In genomic region chr2:65019675-65020195, GRCh38 we compare ENCODE assay signal across 3 cellular contexts.
TF ChIP-seq lines count a peak whose summit lies in the region.

No MANE protein-coding gene starts in this region.

TF ChIP-seq in SK-N-SH, 30 proteins besides CTCF, POLR2A, EP300 and RAD21:
- TF ChIP-seq RFX5 (IDR thresholded peaks at IDR 0.05; ENCODE audit: low read length) (no peak), GABPA (IDR thresholded peaks at IDR 0.05; ENCODE audit: low read depth) (no peak)
- TF ChIP-seq, protein P1, sequence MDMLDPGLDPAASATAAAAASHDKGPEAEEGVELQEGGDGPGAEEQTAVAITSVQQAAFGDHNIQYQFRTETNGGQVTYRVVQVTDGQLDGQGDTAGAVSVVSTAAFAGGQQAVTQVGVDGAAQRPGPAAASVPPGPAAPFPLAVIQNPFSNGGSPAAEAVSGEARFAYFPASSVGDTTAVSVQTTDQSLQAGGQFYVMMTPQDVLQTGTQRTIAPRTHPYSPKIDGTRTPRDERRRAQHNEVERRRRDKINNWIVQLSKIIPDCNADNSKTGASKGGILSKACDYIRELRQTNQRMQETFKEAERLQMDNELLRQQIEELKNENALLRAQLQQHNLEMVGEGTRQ (IDR thresholded peaks at IDR 0.05; ENCODE audit: borderline replicate concordance, low read depth, low read length) = no peak

TF ChIP-seq in SK-N-SH treated with all-trans-retinoic acid at 6 μM for 48 hours, 23 proteins besides CTCF, POLR2A, EP300 and RAD21:
- TF ChIP-seq ESRRG (CRISPR knock-in tag; IDR thresholded peaks at IDR 0.05) (no peak), TOX (CRISPR knock-in tag; IDR thresholded peaks at IDR 0.05; ENCODE audit: borderline replicate concordance) (no peak), GLIS3 (CRISPR knock-in tag; IDR thresholded peaks at IDR 0.05) (no peak), ZNF565 (CRISPR knock-in tag; conservative IDR thresholded peaks at IDR 0.05; ENCODE audit: low read depth) (no peak), ARNTL (CRISPR knock-in tag; IDR thresholded peaks at IDR 0.05; ENCODE audit: borderline replicate concordance, low read depth) (no peak), ISL1 (CRISPR knock-in tag; IDR thresholded peaks at IDR 0.05) (no peak), ZNF70 (CRISPR knock-in tag; IDR thresholded peaks at IDR 0.05) (no peak), BACH2 (CRISPR knock-in tag; IDR thresholded peaks at IDR 0.05; ENCODE audit: borderline replicate concordance) (no peak), ZC3H10 (CRISPR knock-in tag; IDR thresholded peaks at IDR 0.05) (no peak), ZFP3 (CRISPR knock-in tag; IDR thresholded peaks at IDR 0.05) (no peak), OSR1 (CRISPR knock-in tag; IDR thresholded peaks at IDR 0.05) (no peak), TCF4 (CRISPR knock-in tag; IDR thresholded peaks at IDR 0.05; ENCODE audit: borderline replicate concordance) (no peak), SNAI2 (CRISPR knock-in tag; IDR thresholded peaks at IDR 0.05) (no peak), ZNF8 (CRISPR knock-in tag; IDR thresholded peaks at IDR 0.05) (no peak), RARB (CRISPR knock-in tag; IDR thresholded peaks at IDR 0.05) (no peak), ZFP30 (CRISPR knock-in tag; IDR thresholded peaks at IDR 0.05) (no peak)
- TF ChIP-seq, protein P2, sequence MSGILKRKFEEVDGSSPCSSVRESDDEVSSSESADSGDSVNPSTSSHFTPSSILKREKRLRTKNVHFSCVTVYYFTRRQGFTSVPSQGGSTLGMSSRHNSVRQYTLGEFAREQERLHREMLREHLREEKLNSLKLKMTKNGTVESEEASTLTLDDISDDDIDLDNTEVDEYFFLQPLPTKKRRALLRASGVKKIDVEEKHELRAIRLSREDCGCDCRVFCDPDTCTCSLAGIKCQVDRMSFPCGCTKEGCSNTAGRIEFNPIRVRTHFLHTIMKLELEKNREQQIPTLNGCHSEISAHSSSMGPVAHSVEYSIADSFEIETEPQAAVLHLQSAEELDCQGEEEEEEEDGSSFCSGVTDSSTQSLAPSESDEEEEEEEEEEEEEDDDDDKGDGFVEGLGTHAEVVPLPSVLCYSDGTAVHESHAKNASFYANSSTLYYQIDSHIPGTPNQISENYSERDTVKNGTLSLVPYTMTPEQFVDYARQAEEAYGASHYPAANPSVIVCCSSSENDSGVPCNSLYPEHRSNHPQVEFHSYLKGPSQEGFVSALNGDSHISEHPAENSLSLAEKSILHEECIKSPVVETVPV (CRISPR knock-in tag; IDR thresholded peaks at IDR 0.05) = no peak
- TF ChIP-seq, protein P3, sequence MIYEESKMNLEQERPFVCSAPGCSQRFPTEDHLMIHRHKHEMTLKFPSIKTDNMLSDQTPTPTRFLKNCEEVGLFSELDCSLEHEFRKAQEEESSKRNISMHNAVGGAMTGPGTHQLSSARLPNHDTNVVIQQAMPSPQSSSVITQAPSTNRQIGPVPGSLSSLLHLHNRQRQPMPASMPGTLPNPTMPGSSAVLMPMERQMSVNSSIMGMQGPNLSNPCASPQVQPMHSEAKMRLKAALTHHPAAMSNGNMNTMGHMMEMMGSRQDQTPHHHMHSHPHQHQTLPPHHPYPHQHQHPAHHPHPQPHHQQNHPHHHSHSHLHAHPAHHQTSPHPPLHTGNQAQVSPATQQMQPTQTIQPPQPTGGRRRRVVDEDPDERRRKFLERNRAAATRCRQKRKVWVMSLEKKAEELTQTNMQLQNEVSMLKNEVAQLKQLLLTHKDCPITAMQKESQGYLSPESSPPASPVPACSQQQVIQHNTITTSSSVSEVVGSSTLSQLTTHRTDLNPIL (CRISPR knock-in tag; IDR thresholded peaks at IDR 0.05; ENCODE audit: low read depth) = no peak
- TF ChIP-seq, protein P4, sequence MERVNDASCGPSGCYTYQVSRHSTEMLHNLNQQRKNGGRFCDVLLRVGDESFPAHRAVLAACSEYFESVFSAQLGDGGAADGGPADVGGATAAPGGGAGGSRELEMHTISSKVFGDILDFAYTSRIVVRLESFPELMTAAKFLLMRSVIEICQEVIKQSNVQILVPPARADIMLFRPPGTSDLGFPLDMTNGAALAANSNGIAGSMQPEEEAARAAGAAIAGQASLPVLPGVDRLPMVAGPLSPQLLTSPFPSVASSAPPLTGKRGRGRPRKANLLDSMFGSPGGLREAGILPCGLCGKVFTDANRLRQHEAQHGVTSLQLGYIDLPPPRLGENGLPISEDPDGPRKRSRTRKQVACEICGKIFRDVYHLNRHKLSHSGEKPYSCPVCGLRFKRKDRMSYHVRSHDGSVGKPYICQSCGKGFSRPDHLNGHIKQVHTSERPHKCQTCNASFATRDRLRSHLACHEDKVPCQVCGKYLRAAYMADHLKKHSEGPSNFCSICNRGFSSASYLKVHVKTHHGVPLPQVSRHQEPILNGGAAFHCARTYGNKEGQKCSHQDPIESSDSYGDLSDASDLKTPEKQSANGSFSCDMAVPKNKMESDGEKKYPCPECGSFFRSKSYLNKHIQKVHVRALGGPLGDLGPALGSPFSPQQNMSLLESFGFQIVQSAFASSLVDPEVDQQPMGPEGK (CRISPR knock-in tag; IDR thresholded peaks at IDR 0.05; ENCODE audit: borderline replicate concordance) = no peak

TF ChIP-seq in GM12878, 131 proteins besides CTCF, POLR2A, EP300 and RAD21:
- TF ChIP-seq, protein P5, sequence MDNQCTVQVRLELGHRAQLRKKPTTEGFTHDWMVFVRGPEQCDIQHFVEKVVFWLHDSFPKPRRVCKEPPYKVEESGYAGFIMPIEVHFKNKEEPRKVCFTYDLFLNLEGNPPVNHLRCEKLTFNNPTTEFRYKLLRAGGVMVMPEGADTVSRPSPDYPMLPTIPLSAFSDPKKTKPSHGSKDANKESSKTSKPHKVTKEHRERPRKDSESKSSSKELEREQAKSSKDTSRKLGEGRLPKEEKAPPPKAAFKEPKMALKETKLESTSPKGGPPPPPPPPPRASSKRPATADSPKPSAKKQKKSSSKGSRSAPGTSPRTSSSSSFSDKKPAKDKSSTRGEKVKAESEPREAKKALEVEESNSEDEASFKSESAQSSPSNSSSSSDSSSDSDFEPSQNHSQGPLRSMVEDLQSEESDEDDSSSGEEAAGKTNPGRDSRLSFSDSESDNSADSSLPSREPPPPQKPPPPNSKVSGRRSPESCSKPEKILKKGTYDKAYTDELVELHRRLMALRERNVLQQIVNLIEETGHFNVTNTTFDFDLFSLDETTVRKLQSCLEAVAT (IDR thresholded peaks at IDR 0.05) = no peak
- TF ChIP-seq HDGF (IDR thresholded peaks at IDR 0.05) = no peak
- TF ChIP-seq TARDBP (IDR thresholded peaks at IDR 0.05; ENCODE audit: borderline replicate concordance) = no peak
- no peak for TF ChIP-seq STAT1 (conservative IDR thresholded peaks at IDR 0.05)
- no peak for TF ChIP-seq IRF4 (IDR thresholded peaks at IDR 0.05; ENCODE audit: low read depth, low read length)
- TF ChIP-seq HDAC2 (IDR thresholded peaks at IDR 0.05) = no peak
- TF ChIP-seq, protein P6, sequence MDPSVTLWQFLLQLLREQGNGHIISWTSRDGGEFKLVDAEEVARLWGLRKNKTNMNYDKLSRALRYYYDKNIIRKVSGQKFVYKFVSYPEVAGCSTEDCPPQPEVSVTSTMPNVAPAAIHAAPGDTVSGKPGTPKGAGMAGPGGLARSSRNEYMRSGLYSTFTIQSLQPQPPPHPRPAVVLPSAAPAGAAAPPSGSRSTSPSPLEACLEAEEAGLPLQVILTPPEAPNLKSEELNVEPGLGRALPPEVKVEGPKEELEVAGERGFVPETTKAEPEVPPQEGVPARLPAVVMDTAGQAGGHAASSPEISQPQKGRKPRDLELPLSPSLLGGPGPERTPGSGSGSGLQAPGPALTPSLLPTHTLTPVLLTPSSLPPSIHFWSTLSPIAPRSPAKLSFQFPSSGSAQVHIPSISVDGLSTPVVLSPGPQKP (IDR thresholded peaks at IDR 0.05; ENCODE audit: low read depth, low read length) = no peak
- no peak for TF ChIP-seq ATF7 (IDR thresholded peaks at IDR 0.05; ENCODE audit: low read depth)
- no peak for TF ChIP-seq E4F1 (IDR thresholded peaks at IDR 0.05; ENCODE audit: borderline replicate concordance, partially characterized antibody)
- TF ChIP-seq LARP7 (IDR thresholded peaks at IDR 0.05) = no peak
- TF ChIP-seq EZH2 (IDR thresholded peaks at IDR 0.05; ENCODE audit: borderline replicate concordance, control insufficient read depth, low read depth, low read length) = no peak
- TF ChIP-seq SIN3A (IDR thresholded peaks at IDR 0.05; ENCODE audit: low read depth, low read length) = no peak
- no peak for TF ChIP-seq KAT2A (conservative IDR thresholded peaks at IDR 0.05; ENCODE audit: control insufficient read depth, low read depth, low read length)
- no peak for TF ChIP-seq EGR1 (IDR thresholded peaks at IDR 0.05; ENCODE audit: borderline replicate concordance in 1 of 2, low read depth in 2 of 2, low read length in 2 of 2)
- TF ChIP-seq KLF5 (IDR thresholded peaks at IDR 0.05; ENCODE audit: partially characterized antibody) = no peak
- TF ChIP-seq CHD2 (IDR thresholded peaks at IDR 0.05; ENCODE audit: borderline replicate concordance, low read depth, low read length) = no peak
- no peak for TF ChIP-seq GATAD2B (conservative IDR thresholded peaks at IDR 0.05; ENCODE audit: low read depth)
- no peak for TF ChIP-seq BMI1 (IDR thresholded peaks at IDR 0.05; ENCODE audit: borderline replicate concordance)
- TF ChIP-seq NFXL1 (IDR thresholded peaks at IDR 0.05; ENCODE audit: borderline replicate concordance) = no peak
